ENCODE assay signal across 8 cellular contexts in the genomic region with DNA sequence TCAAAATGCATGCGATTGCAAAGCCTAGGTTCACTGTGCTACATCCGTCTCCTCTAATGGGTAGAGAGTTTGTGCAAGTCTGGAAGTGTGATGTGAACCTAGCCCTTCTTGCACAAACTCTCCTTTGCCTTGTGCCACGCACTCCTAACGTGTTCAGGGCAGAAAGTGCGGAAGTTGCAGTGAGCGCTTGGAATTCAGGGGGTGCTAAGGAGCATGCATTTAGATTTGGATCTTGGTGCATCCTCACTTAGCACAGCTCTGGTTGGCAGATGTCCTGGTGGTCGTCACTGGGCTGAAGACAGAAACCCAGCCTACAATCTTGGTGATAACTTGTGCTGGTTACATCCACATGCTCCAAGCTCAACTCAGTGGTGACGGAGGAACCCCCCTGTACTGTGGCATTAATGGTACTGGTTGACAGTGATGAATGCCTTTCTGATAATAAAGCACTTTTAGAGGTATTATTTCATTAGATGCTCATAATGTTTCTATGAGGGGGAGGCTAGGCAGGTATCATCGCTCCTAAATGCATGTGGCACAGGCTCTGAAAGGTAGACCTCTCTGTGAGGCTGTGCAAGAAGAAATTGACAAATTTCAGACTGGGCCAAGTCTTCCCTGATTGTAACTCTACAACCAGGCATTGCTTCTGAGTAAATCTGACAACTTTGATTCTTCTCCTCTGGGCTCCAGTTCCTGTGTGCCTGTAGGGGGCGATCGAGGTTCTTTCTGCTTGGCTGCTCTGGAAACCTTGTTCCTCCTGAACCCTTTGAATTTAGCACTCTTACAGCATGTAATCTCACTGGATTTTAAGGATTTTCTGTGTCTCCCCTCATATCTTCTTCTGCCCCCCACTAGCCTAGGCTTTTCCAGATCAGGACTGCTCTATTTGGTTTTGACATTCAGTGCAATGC. TPM values are rescaled to one million over a fixed set of nuclear protein-coding genes. Genes with fewer than 3 reads are reported as not detected.
DNase-seq lines count a peak whose midpoint lies in the region; ATAC-seq and TF ChIP-seq lines count a peak whose summit lies in the region.

No MANE protein-coding gene starts in this region.

- H3K4me1 Mint-ChIP-seq in stimulated activated naive CD8-positive, alpha-beta T cell treated with anti-CD3 and anti-CD28 coated beads, Interleukin-15, Interleukin-2, amounts not matched to agents 100 ng/mL and 50 ng/mL, for 24 hours (ENCODE audit: low read depth) = peaks cover 74% of the 10 kb centered on the region

- peak overlapping the region; percentile 14 to 85 for H3K27ac ChIP-seq in ascending aorta

- H3K27me3 ChIP-seq in ascending aorta = no peaks in the 10 kb centered on the region

- H3K27me3 Mint-ChIP-seq in stimulated activated naive CD8-positive, alpha-beta T cell treated with anti-CD3 and anti-CD28 coated beads, Interleukin-15, Interleukin-2, amounts not matched to agents 100 ng/mL and 50 ng/mL, for 24 hours = no peaks in the 10 kb centered on the region

- peaks cover 20 to 47% of the 10 kb centered on the region in 2 donors for H3K4me1 ChIP-seq in ascending aorta

- ATAC-seq in HG03139 (IDR thresholded peaks at IDR 0.05; ENCODE audit: unreplicated experiment) (no peak), GM18873 (IDR thresholded peaks at IDR 0.05; ENCODE audit: low FRiP score, unreplicated experiment) (no peak)

- no peaks in the 10 kb centered on the region for H3K9me3 ChIP-seq in ascending aorta

- no peaks in the 10 kb centered on the region for H3K9me3 Mint-ChIP-seq in stimulated activated naive CD8-positive, alpha-beta T cell treated with anti-CD3 and anti-CD28 coated beads, Interleukin-15, Interleukin-2, amounts not matched to agents 100 ng/mL and 50 ng/mL, for 24 hours

- no peak overlapping the region for H3K4me3 ChIP-seq in ascending aorta

- DNase-seq in COLO829 (ENCODE audit: low spot score) = peak; percentile 81
- DNase-seq in HK-2 (ENCODE audit: unreplicated experiment) = peak; percentile 53
- DNase-seq in SKM-1 (lab: John Stamatoyannopoulos, UW; ENCODE audit: unreplicated experiment) = peak; percentile 85
- peak in 1 of 2 donors; percentile 31 for DNase-seq in ascending aorta (ENCODE audit: low spot score in 2 of 2)
- peak; percentile 51 for DNase-seq in kidney tubule cell (ENCODE audit: low spot score)

- H3K4me3 Mint-ChIP-seq in stimulated activated naive CD8-positive, alpha-beta T cell treated with anti-CD3 and anti-CD28 coated beads, Interleukin-15, Interleukin-2, amounts not matched to agents 100 ng/mL and 50 ng/mL, for 24 hours = no peak overlapping the region

- peak overlapping the region; percentile 22 for H3K27ac Mint-ChIP-seq in stimulated activated naive CD8-positive, alpha-beta T cell treated with anti-CD3 and anti-CD28 coated beads, Interleukin-15, Interleukin-2, amounts not matched to agents 100 ng/mL and 50 ng/mL, for 24 hours

- peaks cover 12 to 16% of the 10 kb centered on the region in 2 donors for H3K36me3 ChIP-seq in ascending aorta

- intact Hi-C loops in ascending aorta (cut with DNase I) = loop anchor here (2.0 to 5.0 kb wide), 2 partner anchors 19 to 187 kb away; no protein-coding TSS in a partner anchor

- TF ChIP-seq CTCF in ascending aorta (IDR thresholded peaks at IDR 0.05) = peak; percentile 26 to 43 (median 41)

- H3K36me3 Mint-ChIP-seq in stimulated activated naive CD8-positive, alpha-beta T cell treated with anti-CD3 and anti-CD28 coated beads, Interleukin-15, Interleukin-2, amounts not matched to agents 100 ng/mL and 50 ng/mL, for 24 hours (ENCODE audit: low read depth) = peaks cover 17% of the 10 kb centered on the region

RNA-seq across cellular contexts. Expression of gene MAPKAPK2, which starts 40.6 kb away (rescaled TPM):
- 35.3 TPM for total RNA-seq in ascending aorta

RNA-seq across cellular contexts. Expression of gene IL19, which starts 45.3 kb away (rescaled TPM):
- total RNA-seq in ascending aorta = not detected

RNA-seq across cellular contexts. Expression of gene IL10, which starts 47.0 kb away (rescaled TPM):
- 1.6 TPM for total RNA-seq in ascending aorta
